In genomic region chr5:2751592-2752021, GRCh38 we compare ENCODE assay signal across 1 cellular context.
TF ChIP-seq lines count a peak whose summit lies in the region.

Gene IRX2 (minus strand): TSS chr5:2751677. CDS start chr5:2751413, 264 bp downstream.

TF ChIP-seq in H1, 55 proteins besides CTCF, POLR2A, EP300 and RAD21:
- TF ChIP-seq, protein P1, sequence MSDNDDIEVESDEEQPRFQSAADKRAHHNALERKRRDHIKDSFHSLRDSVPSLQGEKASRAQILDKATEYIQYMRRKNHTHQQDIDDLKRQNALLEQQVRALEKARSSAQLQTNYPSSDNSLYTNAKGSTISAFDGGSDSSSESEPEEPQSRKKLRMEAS (IDR thresholded peaks at IDR 0.05), result no peak
- TF ChIP-seq TEAD4 (IDR thresholded peaks at IDR 0.05; ENCODE audit: low read depth, low read length) (no peak), GTF2F1 (IDR thresholded peaks at IDR 0.05; ENCODE audit: borderline replicate concordance, low read depth, low read length) (peak; percentile 73), TAF1 (IDR thresholded peaks at IDR 0.05; ENCODE audit: low read depth, low read length) (peak; percentile 93), TAF7 (optimal IDR thresholded peaks at IDR 0.05; ENCODE audit: borderline replicate concordance, low read depth, low read length) (peak; percentile 79), KDM4A (IDR thresholded peaks at IDR 0.05; ENCODE audit: low read depth, low read length, severe bottlenecking) (peak; percentile 39), RBBP5 (IDR thresholded peaks at IDR 0.05; ENCODE audit: borderline replicate concordance, low read depth, low read length) (no peak), PHF8 (conservative IDR thresholded peaks at IDR 0.05; ENCODE audit: low read depth, low read length) (0 out of 2 replicates have a peak, but pooled peaks have one; percentile 32), MAFK (IDR thresholded peaks at IDR 0.05; ENCODE audit: low read depth, low read length) (no peak), NANOG (IDR thresholded peaks at IDR 0.05; ENCODE audit: insufficient read depth, low read depth, low read length, poor library complexity, severe bottlenecking) (no peak), CBX8 (IDR thresholded peaks at IDR 0.05; ENCODE audit: borderline replicate concordance, low read depth, low read length) (no peak), KDM1A (IDR thresholded peaks at IDR 0.05; ENCODE audit: borderline replicate concordance, low read length) (no peak), TBP (IDR thresholded peaks at IDR 0.05; ENCODE audit: low read depth, low read length) (peak; percentile 95), SAP30 (IDR thresholded peaks at IDR 0.05; ENCODE audit: insufficient read depth, insufficient replicate concordance, low read length) (no peak), USF2 (IDR thresholded peaks at IDR 0.05; ENCODE audit: low read length) (no peak), CEBPB (IDR thresholded peaks at IDR 0.05; ENCODE audit: low read depth, low read length) (no peak), JUN (IDR thresholded peaks at IDR 0.05; ENCODE audit: low read depth, low read length) (no peak), CBX5 (IDR thresholded peaks at IDR 0.05; ENCODE audit: low read depth, low read length) (no peak), JUND (IDR thresholded peaks at IDR 0.05; ENCODE audit: low read length) (no peak), SP4 (IDR thresholded peaks at IDR 0.05; ENCODE audit: low read length) (no peak), SRF (IDR thresholded peaks at IDR 0.05; ENCODE audit: low read depth, low read length) (no peak), RXRA (IDR thresholded peaks at IDR 0.05; ENCODE audit: insufficient read depth, low read depth, low read length) (no peak), POU5F1 (IDR thresholded peaks at IDR 0.05; ENCODE audit: low read depth, low read length) (no peak), EZH2 (IDR thresholded peaks at IDR 0.05; ENCODE audit: low read depth, low read length, severe bottlenecking) (no peak), YY1 (IDR thresholded peaks at IDR 0.05; ENCODE audit: low read depth, low read length) (no peak), BRCA1 (IDR thresholded peaks at IDR 0.05; ENCODE audit: low read depth, low read length) (no peak), ZNF274 (IDR thresholded peaks at IDR 0.05; ENCODE audit: borderline replicate concordance, extremely low read depth, low read length) (no peak), GABPA (IDR thresholded peaks at IDR 0.05; ENCODE audit: borderline replicate concordance, insufficient read depth, low read length) (no peak), CHD1 (IDR thresholded peaks at IDR 0.05; ENCODE audit: low read depth, low read length) (no peak), SIRT6 (IDR thresholded peaks at IDR 0.05; ENCODE audit: low read length) (no peak), SUZ12 (IDR thresholded peaks at IDR 0.05; ENCODE audit: low read length) (no peak), ASH2L (IDR thresholded peaks at IDR 0.05; ENCODE audit: low read length) (no peak), EGR1 (IDR thresholded peaks at IDR 0.05; ENCODE audit: borderline replicate concordance, low read depth, low read length) (no peak), RFX5 (IDR thresholded peaks at IDR 0.05; ENCODE audit: borderline replicate concordance, low read depth, low read length) (no peak), BCL11A (IDR thresholded peaks at IDR 0.05; ENCODE audit: low read depth in 2 of 2, low read length in 2 of 2) (no peak), FOSL1 (IDR thresholded peaks at IDR 0.05; ENCODE audit: insufficient read depth, low read depth, low read length) (no peak), BACH1 (IDR thresholded peaks at IDR 0.05; ENCODE audit: low read length) (no peak), CREB1 (IDR thresholded peaks at IDR 0.05) (no peak), POLR2AphosphoS5 (IDR thresholded peaks at IDR 0.05; ENCODE audit: low read depth, low read length) (peak; percentile 83; the same call in 1 of the 2 replicates), SIX5 (IDR thresholded peaks at IDR 0.05; ENCODE audit: low read depth, low read length) (no peak), RNF2 (IDR thresholded peaks at IDR 0.05; ENCODE audit: borderline replicate concordance, low read depth, low read length, missing control alignments, poor library complexity, severe bottlenecking) (no peak), NRF1 (IDR thresholded peaks at IDR 0.05; ENCODE audit: low read depth, low read length) (no peak), HDAC6 (IDR thresholded peaks at IDR 0.05; ENCODE audit: low read depth, low read length) (no peak), SP1 (IDR thresholded peaks at IDR 0.05; ENCODE audit: low read depth, low read length) (peak; percentile 69), TCF12 (IDR thresholded peaks at IDR 0.05; ENCODE audit: low read depth, low read length) (0 out of 2 replicates have a peak, but pooled peaks have one; percentile 19), SIN3A (conservative IDR thresholded peaks at IDR 0.05 in 1 of 2, IDR thresholded peaks at IDR 0.05 in 1 of 2; ENCODE audit: low read depth in 1 of 2, low read length in 2 of 2) (no peak), CTBP2 (IDR thresholded peaks at IDR 0.05; ENCODE audit: borderline replicate concordance, insufficient read depth, insufficient read length, low read length) (no peak), CHD2 (IDR thresholded peaks at IDR 0.05; ENCODE audit: low read length) (no peak), HDAC2 (IDR thresholded peaks at IDR 0.05; ENCODE audit: borderline replicate concordance in 1 of 2, low read depth in 2 of 2, low read length in 2 of 2) (no peak), SP2 (IDR thresholded peaks at IDR 0.05; ENCODE audit: low read length) (no peak), KDM5A (IDR thresholded peaks at IDR 0.05; ENCODE audit: low read length) (no peak)
- TF ChIP-seq, protein P2, sequence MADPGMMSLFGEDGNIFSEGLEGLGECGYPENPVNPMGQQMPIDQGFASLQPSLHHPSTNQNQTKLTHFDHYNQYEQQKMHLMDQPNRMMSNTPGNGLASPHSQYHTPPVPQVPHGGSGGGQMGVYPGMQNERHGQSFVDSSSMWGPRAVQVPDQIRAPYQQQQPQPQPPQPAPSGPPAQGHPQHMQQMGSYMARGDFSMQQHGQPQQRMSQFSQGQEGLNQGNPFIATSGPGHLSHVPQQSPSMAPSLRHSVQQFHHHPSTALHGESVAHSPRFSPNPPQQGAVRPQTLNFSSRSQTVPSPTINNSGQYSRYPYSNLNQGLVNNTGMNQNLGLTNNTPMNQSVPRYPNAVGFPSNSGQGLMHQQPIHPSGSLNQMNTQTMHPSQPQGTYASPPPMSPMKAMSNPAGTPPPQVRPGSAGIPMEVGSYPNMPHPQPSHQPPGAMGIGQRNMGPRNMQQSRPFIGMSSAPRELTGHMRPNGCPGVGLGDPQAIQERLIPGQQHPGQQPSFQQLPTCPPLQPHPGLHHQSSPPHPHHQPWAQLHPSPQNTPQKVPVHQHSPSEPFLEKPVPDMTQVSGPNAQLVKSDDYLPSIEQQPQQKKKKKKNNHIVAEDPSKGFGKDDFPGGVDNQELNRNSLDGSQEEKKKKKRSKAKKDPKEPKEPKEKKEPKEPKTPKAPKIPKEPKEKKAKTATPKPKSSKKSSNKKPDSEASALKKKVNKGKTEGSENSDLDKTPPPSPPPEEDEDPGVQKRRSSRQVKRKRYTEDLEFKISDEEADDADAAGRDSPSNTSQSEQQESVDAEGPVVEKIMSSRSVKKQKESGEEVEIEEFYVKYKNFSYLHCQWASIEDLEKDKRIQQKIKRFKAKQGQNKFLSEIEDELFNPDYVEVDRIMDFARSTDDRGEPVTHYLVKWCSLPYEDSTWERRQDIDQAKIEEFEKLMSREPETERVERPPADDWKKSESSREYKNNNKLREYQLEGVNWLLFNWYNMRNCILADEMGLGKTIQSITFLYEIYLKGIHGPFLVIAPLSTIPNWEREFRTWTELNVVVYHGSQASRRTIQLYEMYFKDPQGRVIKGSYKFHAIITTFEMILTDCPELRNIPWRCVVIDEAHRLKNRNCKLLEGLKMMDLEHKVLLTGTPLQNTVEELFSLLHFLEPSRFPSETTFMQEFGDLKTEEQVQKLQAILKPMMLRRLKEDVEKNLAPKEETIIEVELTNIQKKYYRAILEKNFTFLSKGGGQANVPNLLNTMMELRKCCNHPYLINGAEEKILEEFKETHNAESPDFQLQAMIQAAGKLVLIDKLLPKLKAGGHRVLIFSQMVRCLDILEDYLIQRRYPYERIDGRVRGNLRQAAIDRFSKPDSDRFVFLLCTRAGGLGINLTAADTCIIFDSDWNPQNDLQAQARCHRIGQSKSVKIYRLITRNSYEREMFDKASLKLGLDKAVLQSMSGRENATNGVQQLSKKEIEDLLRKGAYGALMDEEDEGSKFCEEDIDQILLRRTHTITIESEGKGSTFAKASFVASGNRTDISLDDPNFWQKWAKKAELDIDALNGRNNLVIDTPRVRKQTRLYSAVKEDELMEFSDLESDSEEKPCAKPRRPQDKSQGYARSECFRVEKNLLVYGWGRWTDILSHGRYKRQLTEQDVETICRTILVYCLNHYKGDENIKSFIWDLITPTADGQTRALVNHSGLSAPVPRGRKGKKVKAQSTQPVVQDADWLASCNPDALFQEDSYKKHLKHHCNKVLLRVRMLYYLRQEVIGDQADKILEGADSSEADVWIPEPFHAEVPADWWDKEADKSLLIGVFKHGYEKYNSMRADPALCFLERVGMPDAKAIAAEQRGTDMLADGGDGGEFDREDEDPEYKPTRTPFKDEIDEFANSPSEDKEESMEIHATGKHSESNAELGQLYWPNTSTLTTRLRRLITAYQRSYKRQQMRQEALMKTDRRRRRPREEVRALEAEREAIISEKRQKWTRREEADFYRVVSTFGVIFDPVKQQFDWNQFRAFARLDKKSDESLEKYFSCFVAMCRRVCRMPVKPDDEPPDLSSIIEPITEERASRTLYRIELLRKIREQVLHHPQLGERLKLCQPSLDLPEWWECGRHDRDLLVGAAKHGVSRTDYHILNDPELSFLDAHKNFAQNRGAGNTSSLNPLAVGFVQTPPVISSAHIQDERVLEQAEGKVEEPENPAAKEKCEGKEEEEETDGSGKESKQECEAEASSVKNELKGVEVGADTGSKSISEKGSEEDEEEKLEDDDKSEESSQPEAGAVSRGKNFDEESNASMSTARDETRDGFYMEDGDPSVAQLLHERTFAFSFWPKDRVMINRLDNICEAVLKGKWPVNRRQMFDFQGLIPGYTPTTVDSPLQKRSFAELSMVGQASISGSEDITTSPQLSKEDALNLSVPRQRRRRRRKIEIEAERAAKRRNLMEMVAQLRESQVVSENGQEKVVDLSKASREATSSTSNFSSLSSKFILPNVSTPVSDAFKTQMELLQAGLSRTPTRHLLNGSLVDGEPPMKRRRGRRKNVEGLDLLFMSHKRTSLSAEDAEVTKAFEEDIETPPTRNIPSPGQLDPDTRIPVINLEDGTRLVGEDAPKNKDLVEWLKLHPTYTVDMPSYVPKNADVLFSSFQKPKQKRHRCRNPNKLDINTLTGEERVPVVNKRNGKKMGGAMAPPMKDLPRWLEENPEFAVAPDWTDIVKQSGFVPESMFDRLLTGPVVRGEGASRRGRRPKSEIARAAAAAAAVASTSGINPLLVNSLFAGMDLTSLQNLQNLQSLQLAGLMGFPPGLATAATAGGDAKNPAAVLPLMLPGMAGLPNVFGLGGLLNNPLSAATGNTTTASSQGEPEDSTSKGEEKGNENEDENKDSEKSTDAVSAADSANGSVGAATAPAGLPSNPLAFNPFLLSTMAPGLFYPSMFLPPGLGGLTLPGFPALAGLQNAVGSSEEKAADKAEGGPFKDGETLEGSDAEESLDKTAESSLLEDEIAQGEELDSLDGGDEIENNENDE (IDR thresholded peaks at IDR 0.05; ENCODE audit: insufficient replicate concordance, low read length), result no peak
- TF ChIP-seq, protein P3, sequence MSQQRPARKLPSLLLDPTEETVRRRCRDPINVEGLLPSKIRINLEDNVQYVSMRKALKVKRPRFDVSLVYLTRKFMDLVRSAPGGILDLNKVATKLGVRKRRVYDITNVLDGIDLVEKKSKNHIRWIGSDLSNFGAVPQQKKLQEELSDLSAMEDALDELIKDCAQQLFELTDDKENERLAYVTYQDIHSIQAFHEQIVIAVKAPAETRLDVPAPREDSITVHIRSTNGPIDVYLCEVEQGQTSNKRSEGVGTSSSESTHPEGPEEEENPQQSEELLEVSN (IDR thresholded peaks at IDR 0.05), result no peak
- TF ChIP-seq, protein P4, sequence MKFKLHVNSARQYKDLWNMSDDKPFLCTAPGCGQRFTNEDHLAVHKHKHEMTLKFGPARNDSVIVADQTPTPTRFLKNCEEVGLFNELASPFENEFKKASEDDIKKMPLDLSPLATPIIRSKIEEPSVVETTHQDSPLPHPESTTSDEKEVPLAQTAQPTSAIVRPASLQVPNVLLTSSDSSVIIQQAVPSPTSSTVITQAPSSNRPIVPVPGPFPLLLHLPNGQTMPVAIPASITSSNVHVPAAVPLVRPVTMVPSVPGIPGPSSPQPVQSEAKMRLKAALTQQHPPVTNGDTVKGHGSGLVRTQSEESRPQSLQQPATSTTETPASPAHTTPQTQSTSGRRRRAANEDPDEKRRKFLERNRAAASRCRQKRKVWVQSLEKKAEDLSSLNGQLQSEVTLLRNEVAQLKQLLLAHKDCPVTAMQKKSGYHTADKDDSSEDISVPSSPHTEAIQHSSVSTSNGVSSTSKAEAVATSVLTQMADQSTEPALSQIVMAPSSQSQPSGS (IDR thresholded peaks at IDR 0.05; ENCODE audit: low read length), result no peak
- TF ChIP-seq, protein P5, sequence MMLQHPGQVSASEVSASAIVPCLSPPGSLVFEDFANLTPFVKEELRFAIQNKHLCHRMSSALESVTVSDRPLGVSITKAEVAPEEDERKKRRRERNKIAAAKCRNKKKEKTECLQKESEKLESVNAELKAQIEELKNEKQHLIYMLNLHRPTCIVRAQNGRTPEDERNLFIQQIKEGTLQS (IDR thresholded peaks at IDR 0.05; ENCODE audit: insufficient read depth, low read depth, low read length), result no peak
